33 cellular contexts compared by ENCODE assay signal in the genomic region with DNA sequence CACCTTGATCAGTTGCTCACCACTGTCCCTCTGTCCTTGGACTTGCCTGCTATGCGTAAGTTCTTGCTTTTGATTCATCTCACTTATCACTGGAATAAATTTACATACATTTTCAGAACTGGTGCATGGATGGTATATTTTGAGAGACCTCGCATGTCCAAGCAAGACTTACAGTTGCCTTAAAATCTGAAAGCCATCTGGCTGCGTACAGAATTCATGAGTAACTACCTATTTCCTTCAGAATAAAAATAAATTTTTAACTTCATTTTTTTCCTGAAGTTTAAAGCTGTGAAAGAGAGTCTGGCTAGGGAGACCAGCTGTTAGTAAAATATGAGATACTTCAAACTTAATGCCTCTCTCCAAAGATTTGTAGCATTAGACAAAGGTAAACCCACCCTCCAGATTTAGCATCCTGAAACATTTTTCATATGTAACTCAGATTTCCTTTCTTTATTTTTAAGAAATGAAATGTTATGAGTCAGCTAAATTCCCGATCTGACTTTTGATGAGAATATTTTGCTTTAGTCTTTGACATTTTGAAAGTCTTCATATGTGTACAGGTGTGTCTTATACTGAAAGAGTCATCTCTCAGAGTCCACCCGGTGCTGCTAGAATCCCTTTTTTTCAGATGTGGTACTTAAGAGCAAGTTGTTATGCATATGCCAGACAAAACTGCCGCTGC.
"Had no signal": no experiment of that assay in that cellular context is flagged by ENCODE, and none has a peak within 500 bp of the region (broad histone marks: within the 10 kb centered on the region; RNA-seq: fewer than 3 reads in every experiment).

No MANE protein-coding gene starts in this region.

- H3K27me3 ChIP-seq: ascending aorta, breast epithelium, dorsolateral prefrontal cortex, heart left ventricle had no signal

- H3K27me3 Mint-ChIP-seq: activated CD8-positive, alpha-beta memory T cell treated with anti-CD3 and anti-CD28 coated beads, Interleukin-2, amount 10 ng/mL, durations not matched to agents 7 days and 5 days; activated naive CD4-positive, alpha-beta T cell treated with anti-CD3 and anti-CD28 coated beads, Interleukin-2, amount 10 ng/mL, durations not matched to agents 7 days and 5 days had no signal

- H3K36me3 Mint-ChIP-seq: activated CD8-positive, alpha-beta memory T cell treated with anti-CD3 and anti-CD28 coated beads, Interleukin-2, amount 10 ng/mL, durations not matched to agents 7 days and 5 days; activated naive CD4-positive, alpha-beta T cell treated with anti-CD3 and anti-CD28 coated beads, Interleukin-2, amount 10 ng/mL, durations not matched to agents 7 days and 5 days; activated naive CD8-positive, alpha-beta T cell treated with anti-CD3 and anti-CD28 coated beads, Interleukin-2, amount 10 ng/mL, durations not matched to agents 7 days and 5 days had no signal

- H3K4me1 Mint-ChIP-seq: activated B cell treated with CpG ODN at 0.5 μM for 24 hours; activated CD4-positive, alpha-beta T cell treated with anti-CD3 and anti-CD28 coated beads, Interleukin-2, amount 10 ng/mL, durations not matched to agents 24 days and 14 days; activated CD8-positive, alpha-beta memory T cell treated with anti-CD3 and anti-CD28 coated beads, Interleukin-2, amount 10 ng/mL, durations not matched to agents 7 days and 5 days; activated naive CD4-positive, alpha-beta T cell treated with anti-CD3 and anti-CD28 coated beads, Interleukin-2, amount 10 ng/mL, durations not matched to agents 7 days and 5 days; activated naive CD8-positive, alpha-beta T cell treated with anti-CD3 and anti-CD28 coated beads, Interleukin-2, amount 10 ng/mL, durations not matched to agents 7 days and 5 days; central memory CD8-positive, alpha-beta T cell; T-helper 17 cell had no signal

- ATAC-seq: activated CD4-positive, CD25-positive, alpha-beta regulatory T cell treated with anti-CD3 and anti-CD28 coated beads, Interleukin-2, amount 50 U/mL, for 24 hours; activated CD8-positive, alpha-beta memory T cell treated with anti-CD3 and anti-CD28 coated beads, Interleukin-2, amount 10 ng/mL, durations not matched to agents 7 days and 5 days; activated CD8-positive, alpha-beta T cell treated with anti-CD3 and anti-CD28 coated beads, Interleukin-2, amount 10 ng/mL, durations not matched to agents 7 days and 5 days; activated naive CD4-positive, alpha-beta T cell treated with anti-CD3 and anti-CD28 coated beads, Interleukin-2, amount 50 U/mL, for 72 hours; activated T-cell treated with anti-CD3 and anti-CD28 coated beads, Interleukin-2, amount 50 U/mL, for 72 hours; esophagus mucosa; heart left ventricle; T-helper 17 cell had no signal

- FAIRE-seq: frontal cortex had no signal

- H3K27ac ChIP-seq: ascending aorta, breast epithelium, coronary artery, heart left ventricle, WERI-Rb-1 had no signal

- H3K4me3 ChIP-seq: ascending aorta, breast epithelium, coronary artery, dorsolateral prefrontal cortex, heart left ventricle had no signal

- H3K4me1 ChIP-seq: ascending aorta, breast epithelium had no signal

- H3K36me3 ChIP-seq: ascending aorta, breast epithelium, heart left ventricle, WERI-Rb-1 had no signal

- H3K27ac Mint-ChIP-seq: activated B cell treated with CpG ODN at 0.5 μM for 24 hours; activated CD4-positive, alpha-beta memory T cell treated with anti-CD3 and anti-CD28 coated beads for 36 hours; activated CD4-positive, alpha-beta T cell treated with anti-CD3 and anti-CD28 coated beads, Interleukin-2, amount 10 ng/mL, durations not matched to agents 24 days and 14 days; activated CD8-positive, alpha-beta memory T cell treated with anti-CD3 and anti-CD28 coated beads, Interleukin-2, amount 10 ng/mL, durations not matched to agents 7 days and 5 days; activated CD8-positive, alpha-beta T cell treated with anti-CD3 and anti-CD28 coated beads, Interleukin-2, amount 10 ng/mL, durations not matched to agents 7 days and 5 days; activated naive CD4-positive, alpha-beta T cell treated with anti-CD3 and anti-CD28 coated beads, Interleukin-2, amount 10 ng/mL, durations not matched to agents 7 days and 5 days; activated naive CD4-positive, alpha-beta T cell treated with anti-CD3 and anti-CD28 coated beads, Interleukin-2, amount 50 U/mL, for 72 hours; activated naive CD8-positive, alpha-beta T cell treated with anti-CD3 and anti-CD28 coated beads, Interleukin-2, amount 10 ng/mL, durations not matched to agents 7 days and 5 days; activated T-cell treated with anti-CD3 and anti-CD28 coated beads, Interleukin-2, amount 50 U/mL, for 72 hours; dendritic cell treated with granulocyte-macrophage colony-stimulating factor and Interleukin-4, amounts not matched to agents 40 ng/mL and 50 ng/mL, for 4 days; endodermal cell; T-helper 17 cell; T-helper 2 cell treated with Interferon-gamma antibody and Interleukin-4, amounts not matched to agents 5 μg/mL and 100 μg/mL, for 36 hours had no signal

- DNase-seq: activated B cell treated with CpG ODN at 0.5 μM for 24 hours; activated CD4-positive, alpha-beta memory T cell treated with anti-CD3 and anti-CD28 coated beads for 36 hours; activated CD4-positive, alpha-beta T cell treated with anti-CD3 and anti-CD28 coated beads, Interleukin-2, amount 10 ng/mL, durations not matched to agents 24 days and 14 days; activated CD8-positive, alpha-beta memory T cell treated with anti-CD3 and anti-CD28 coated beads, Interleukin-2, amount 10 ng/mL, durations not matched to agents 7 days and 5 days; activated CD8-positive, alpha-beta memory T cell treated with anti-CD3 and anti-CD28 coated beads, Interleukin-2, amount 50 U/mL, for 4 hours; activated CD8-positive, alpha-beta T cell treated with anti-CD3 and anti-CD28 coated beads, Interleukin-2, amount 10 ng/mL, durations not matched to agents 7 days and 5 days; activated gamma-delta T cell; activated naive CD4-positive, alpha-beta T cell; activated naive CD4-positive, alpha-beta T cell treated with anti-CD3 and anti-CD28 coated beads, Interleukin-2, amount 10 ng/mL, durations not matched to agents 7 days and 5 days; activated naive CD8-positive, alpha-beta T cell treated with anti-CD3 and anti-CD28 coated beads, Interleukin-2, amount 10 ng/mL, durations not matched to agents 7 days and 5 days; activated T-cell treated with anti-CD3 and anti-CD28 coated beads, Interleukin-2, amount 50 U/mL, for 1 hour; activated T-cell treated with anti-CD3 and anti-CD28 coated beads, Interleukin-2, amount 50 U/mL, for 72 hours; dorsolateral prefrontal cortex; effector memory CD4-positive, alpha-beta T cell; endodermal cell; foreskin fibroblast; glutamatergic neuron; heart left ventricle; T-helper 1 cell; T-helper 17 cell; T1000; WERI-Rb-1 had no signal

- H3K4me3 Mint-ChIP-seq: activated B cell treated with CpG ODN at 0.5 μM for 24 hours; activated CD4-positive, alpha-beta memory T cell treated with anti-CD3 and anti-CD28 coated beads for 36 hours; activated CD4-positive, alpha-beta T cell treated with anti-CD3 and anti-CD28 coated beads, Interleukin-2, amount 10 ng/mL, durations not matched to agents 24 days and 14 days; activated CD8-positive, alpha-beta memory T cell treated with anti-CD3 and anti-CD28 coated beads, Interleukin-2, amount 10 ng/mL, durations not matched to agents 7 days and 5 days; activated CD8-positive, alpha-beta T cell treated with anti-CD3 and anti-CD28 coated beads, Interleukin-2, amount 10 ng/mL, durations not matched to agents 7 days and 5 days; activated naive CD4-positive, alpha-beta T cell treated with anti-CD3 and anti-CD28 coated beads, Interleukin-2, amount 10 ng/mL, durations not matched to agents 7 days and 5 days; activated naive CD8-positive, alpha-beta T cell treated with anti-CD3 and anti-CD28 coated beads, Interleukin-2, amount 10 ng/mL, durations not matched to agents 7 days and 5 days; activated T-cell treated with anti-CD3 and anti-CD28 coated beads, Interleukin-2, amount 50 U/mL, for 72 hours; brain; central memory CD8-positive, alpha-beta T cell; dendritic cell treated with granulocyte-macrophage colony-stimulating factor and Interleukin-4, amounts not matched to agents 40 ng/mL and 50 ng/mL, for 4 days; endodermal cell; T-helper 17 cell; T-helper 2 cell treated with Interferon-gamma antibody and Interleukin-4, amounts not matched to agents 5 μg/mL and 100 μg/mL, for 36 hours had no signal
